ENCODE assay signal across 10 cellular contexts in genomic region chr19:35002037-35002535, GRCh38. TPM values are rescaled to one million over a fixed set of nuclear protein-coding genes. Genes with fewer than 3 reads are reported as not detected.
DNase-seq lines count a peak whose midpoint lies in the region; ATAC-seq and TF ChIP-seq lines count a peak whose summit lies in the region.
"Had no signal": no experiment of that assay in that cellular context is flagged by ENCODE, and none has a peak within 500 bp of the region (broad histone marks: within the 10 kb centered on the region; RNA-seq: fewer than 3 reads in every experiment).

No MANE protein-coding gene starts in this region.

- H2AFZ ChIP-seq in ACC112 (ENCODE audit: low read length, unreplicated experiment), result no peak overlapping the region

- no peak overlapping the region for H3K27ac ChIP-seq in ACC112 (ENCODE audit: low read depth, low read length)

- H3K36me3 ChIP-seq in ACC112 (ENCODE audit: insufficient read depth, low read length) (no peaks in the 10 kb centered on the region), H7 (replicated peaks; ENCODE audit: control insufficient read depth, insufficient read depth, low read length) (peaks cover 21% of the 10 kb centered on the region)
- H3K36me3 ChIP-seq: thoracic aorta had no signal

- peaks cover 25% of the 10 kb centered on the region for H3K4me1 ChIP-seq in ACC112 (ENCODE audit: control insufficient read depth, insufficient read depth, low read length, unreplicated experiment)

- H3K36me3 Mint-ChIP-seq in activated naive CD8-positive, alpha-beta T cell treated with anti-CD3 and anti-CD28 coated beads, Interleukin-2, amount 10 ng/mL, durations not matched to agents 7 days and 5 days, result peaks cover 25% of the 10 kb centered on the region
- H3K36me3 Mint-ChIP-seq in mesothelial cell of epicardium, result peaks cover 7% of the 10 kb centered on the region

- DNase-seq in H7 (no peak), mesothelial cell of epicardium (ENCODE audit: low spot score in 2 of 2, unreplicated experiment in 2 of 2) (no peak), DMS114 treated with DMSO at 0.1 percent for 48 hours (lab: John Stamatoyannopoulos, UW; ENCODE audit: unreplicated experiment) (no peak), EL (no peak)
- no peak for DNase-seq in activated naive CD8-positive, alpha-beta T cell treated with anti-CD3 and anti-CD28 coated beads, Interleukin-2, amount 10 ng/mL, durations not matched to agents 7 days and 5 days
- DNase-seq: small intestine had no signal

- H3K27ac Mint-ChIP-seq in activated naive CD8-positive, alpha-beta T cell treated with anti-CD3 and anti-CD28 coated beads, Interleukin-2, amount 10 ng/mL, durations not matched to agents 7 days and 5 days, result peak overlapping the region; percentile 95
- peak overlapping the region; percentile 97 for H3K27ac Mint-ChIP-seq in mesothelial cell of epicardium

- TF ChIP-seq CTCF in mesothelial cell of epicardium (IDR thresholded peaks at IDR 0.05; ENCODE audit: unreplicated experiment), result no peak

- H3K4me3 Mint-ChIP-seq in activated naive CD8-positive, alpha-beta T cell treated with anti-CD3 and anti-CD28 coated beads, Interleukin-2, amount 10 ng/mL, durations not matched to agents 7 days and 5 days, result peak overlapping the region; percentile 90
- H3K4me3 Mint-ChIP-seq in mesothelial cell of epicardium, result peak overlapping the region; percentile 94

- no peaks in the 10 kb centered on the region for H3K27me3 Mint-ChIP-seq in activated naive CD8-positive, alpha-beta T cell treated with anti-CD3 and anti-CD28 coated beads, Interleukin-2, amount 10 ng/mL, durations not matched to agents 7 days and 5 days
- no peaks in the 10 kb centered on the region for H3K27me3 Mint-ChIP-seq in mesothelial cell of epicardium (ENCODE audit: low read depth)

- H3K79me2 ChIP-seq in ACC112 (ENCODE audit: control insufficient read depth, insufficient read depth, low read length, unreplicated experiment), result peaks cover 36% of the 10 kb centered on the region

- POLR2A ChIA-PET in activated naive CD8-positive, alpha-beta T cell treated with anti-CD3 and anti-CD28 coated beads, Interleukin-2, amount 10 ng/mL, durations not matched to agents 7 days and 5 days (lab: Charles Lee), result interaction anchor here (0.6 to 2.0 kb wide), 7 partner anchors 9 to 38 kb away, joined by 3 to 17 read pairs (median 4); partner anchors contain the start of gene ZNF792

- H3K4me3 ChIP-seq in ACC112 (ENCODE audit: low read depth, low read length), result 0 out of 2 replicates have a peak overlapping the region, but pooled peaks have one; percentile 88
- 0 out of 2 replicates have a peak overlapping the region, but pooled peaks have one; percentile 94 for H3K4me3 ChIP-seq in H7 (ENCODE audit: insufficient read depth, low read depth, low read length)

- no peaks in the 10 kb centered on the region for H3K27me3 ChIP-seq in ACC112 (ENCODE audit: insufficient read depth, low read length)
- no peaks in the 10 kb centered on the region for H3K27me3 ChIP-seq in H7 (ENCODE audit: control insufficient read depth, insufficient read depth, low read length)

- H3K4me1 Mint-ChIP-seq in activated naive CD8-positive, alpha-beta T cell treated with anti-CD3 and anti-CD28 coated beads, Interleukin-2, amount 10 ng/mL, durations not matched to agents 7 days and 5 days, result peaks cover 51% of the 10 kb centered on the region
- peaks cover 56% of the 10 kb centered on the region for H3K4me1 Mint-ChIP-seq in mesothelial cell of epicardium

- no peaks in the 10 kb centered on the region for H3K9me3 Mint-ChIP-seq in activated naive CD8-positive, alpha-beta T cell treated with anti-CD3 and anti-CD28 coated beads, Interleukin-2, amount 10 ng/mL, durations not matched to agents 7 days and 5 days
- no peaks in the 10 kb centered on the region for H3K9me3 Mint-ChIP-seq in mesothelial cell of epicardium

- no peak for ATAC-seq in activated naive CD8-positive, alpha-beta T cell treated with anti-CD3 and anti-CD28 coated beads, Interleukin-2, amount 10 ng/mL, durations not matched to agents 7 days and 5 days (ENCODE audit: low read depth)
- no peak for ATAC-seq in HG03159 (IDR thresholded peaks at IDR 0.05; ENCODE audit: unreplicated experiment)
- no peak for ATAC-seq in GM18873 (IDR thresholded peaks at IDR 0.05; ENCODE audit: low FRiP score, unreplicated experiment)

RNA-seq across cellular contexts. Expression of gene GRAMD1A, which starts 2.0 kb away (rescaled TPM):
- total RNA-seq in H7 (2014; rRNA removed; shearing (Covaris generic)), result 110 and 138 TPM in 2 replicates
- 100 to 1,000 TPM; 173 to 187 TPM for total RNA-seq in activated naive CD8-positive, alpha-beta T cell treated with anti-CD3 and anti-CD28 coated beads, Interleukin-2, amount 10 ng/mL, durations not matched to agents 7 days and 5 days
- 123 to 130 TPM (median 129 TPM) in 3 replicates for total RNA-seq in mesothelial cell of epicardium

RNA-seq across cellular contexts. Expression of gene SCN1B, which starts 28.2 kb away (rescaled TPM):
- total RNA-seq in H7 (2014; rRNA removed; shearing (Covaris generic)), result 8.1 and 8.9 TPM in 2 replicates
- 1 to 10 TPM in 1 of 2 experiments, under 1 TPM in 1; 0.85 to 1.2 TPM for total RNA-seq in activated naive CD8-positive, alpha-beta T cell treated with anti-CD3 and anti-CD28 coated beads, Interleukin-2, amount 10 ng/mL, durations not matched to agents 7 days and 5 days
- 2.2 to 2.8 TPM (median 2.7 TPM) in 3 replicates for total RNA-seq in mesothelial cell of epicardium

RNA-seq across cellular contexts. Expression of gene ZNF792, which starts 38.1 kb away (rescaled TPM):
- total RNA-seq in H7 (2014; rRNA removed; shearing (Covaris generic)), result 16.7 and 18.0 TPM in 2 replicates
- total RNA-seq in activated naive CD8-positive, alpha-beta T cell treated with anti-CD3 and anti-CD28 coated beads, Interleukin-2, amount 10 ng/mL, durations not matched to agents 7 days and 5 days, result 10 to 100 TPM; 21.4 to 24.9 TPM
- total RNA-seq in mesothelial cell of epicardium, result 9.2 to 9.6 TPM (median 9.3 TPM) in 3 replicates

RNA-seq across cellular contexts. Expression of gene HPN, which starts 39.4 kb away (rescaled TPM):
- total RNA-seq in H7 (2014; rRNA removed; shearing (Covaris generic)), result 6.1 and 13.9 TPM in 2 replicates
- total RNA-seq in activated naive CD8-positive, alpha-beta T cell treated with anti-CD3 and anti-CD28 coated beads, Interleukin-2, amount 10 ng/mL, durations not matched to agents 7 days and 5 days, result under 1 TPM in 1 of 2 experiments, not detected in 1; 0.20 TPM
- total RNA-seq in mesothelial cell of epicardium, result 20.3 to 22.9 TPM (median 21.3 TPM) in 3 replicates
